ENCODE assay signal across 1 cellular context in the genomic region with DNA sequence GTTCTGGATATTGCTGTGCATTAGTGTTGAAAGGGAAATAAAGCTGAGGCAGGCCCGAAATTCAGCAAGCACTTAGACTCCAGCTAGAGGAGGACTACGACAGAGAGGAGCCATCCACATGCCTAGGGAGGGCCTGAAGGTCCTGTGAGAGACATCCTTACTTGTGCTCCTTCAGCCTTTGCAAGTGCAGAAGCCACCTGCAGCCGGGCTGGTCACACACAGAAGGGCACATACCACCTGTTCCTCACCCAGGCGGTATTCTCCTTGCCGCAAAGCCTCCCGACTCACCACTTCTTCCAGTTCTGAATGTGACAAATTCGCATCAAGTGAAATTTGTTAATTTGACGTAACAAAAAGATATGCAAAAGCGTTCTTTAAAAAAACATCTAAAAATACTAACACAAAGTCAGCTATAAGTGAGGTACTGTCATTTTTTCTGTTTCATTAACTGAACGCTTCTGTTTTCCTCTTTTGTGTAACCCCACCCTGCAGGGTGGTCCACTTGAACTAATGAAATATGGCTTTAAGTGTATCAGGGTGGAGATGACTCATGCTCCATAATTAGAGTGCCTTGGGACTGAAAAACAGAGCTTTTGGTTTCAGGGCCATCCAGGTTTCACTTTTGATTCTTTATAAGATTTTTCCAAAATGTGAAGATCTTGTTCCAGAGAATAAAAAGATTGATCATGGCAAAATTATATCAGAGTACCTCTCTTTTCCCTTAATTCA.
TF ChIP-seq lines count a peak whose summit lies in the region.

No MANE protein-coding gene starts in this region.

TF ChIP-seq in SK-N-SH, 30 proteins besides CTCF, POLR2A, EP300 and RAD21 (continued from another document):
- no peak for TF ChIP-seq MXI1 (IDR thresholded peaks at IDR 0.05; ENCODE audit: low read depth, low read length)
- no peak for TF ChIP-seq GATA2 (CRISPR knock-in tag; IDR thresholded peaks at IDR 0.05)
- no peak for TF ChIP-seq RCOR1 (IDR thresholded peaks at IDR 0.05; ENCODE audit: low read length)
- no peak for TF ChIP-seq NFIC (IDR thresholded peaks at IDR 0.05; ENCODE audit: borderline replicate concordance)
